Comparison of ENCODE assay signal across 7 cellular contexts in genomic region chr2:181077128-181077709, GRCh38.
A peak's percentile ranks its signal among the peaks of the same experiment; 100 is the strongest.
DNase-seq lines count a peak whose midpoint lies in the region; ATAC-seq, FAIRE-seq and TF ChIP-seq lines count a peak whose summit lies in the region.

No MANE protein-coding gene starts in this region.

- peaks cover 0 to 7% of the 10 kb centered on the region in 2 donors for H3K4me1 ChIP-seq in thoracic aorta (ENCODE audit: control insufficient read depth in 1 of 2, low read depth in 2 of 2)

- H3K36me3 ChIP-seq in thoracic aorta, result no peaks in the 10 kb centered on the region

- in situ Hi-C loops in astrocyte of the spinal cord (cut with HindIII; ENCODE audit: low sequenced_read_pairs), result no loop called here

- no peak overlapping the region for H3K4me3 ChIP-seq in astrocyte of the spinal cord (ENCODE audit: low read depth, low read length)
- no peak overlapping the region for H3K4me3 ChIP-seq in thoracic aorta

- ATAC-seq in GM19025 (IDR thresholded peaks at IDR 0.05; ENCODE audit: low read depth, unreplicated experiment) (peak; percentile 81), HG03103 (IDR thresholded peaks at IDR 0.05; ENCODE audit: low read depth, unreplicated experiment) (peak; percentile 86), thoracic aorta (ENCODE audit: insufficient number of reproducible peaks, low FRiP score, low read depth) (no peak)

- no peaks in the 10 kb centered on the region for H3K27me3 ChIP-seq in thoracic aorta (replicated peaks; ENCODE audit: insufficient read depth)

- peak; percentile 10 for DNase-seq in DMS79 (lab: John Stamatoyannopoulos, UW)
- DNase-seq in NCI-H2227 treated with DMSO at 0.1 percent for 48 hours (lab: John Stamatoyannopoulos, UW), result peak; percentile 84
- peak; percentile 61 for DNase-seq in astrocyte of the spinal cord (ENCODE audit: low read depth, low spot score)
- no peak for DNase-seq in thoracic aorta (ENCODE audit: low spot score)

- peak; percentile 97 for FAIRE-seq in islet of Langerhans (lab: Jason Lieb, UNC)

- H3K9me3 ChIP-seq in thoracic aorta, result no peaks in the 10 kb centered on the region

- TF ChIP-seq CTCF in astrocyte of the spinal cord (IDR thresholded peaks at IDR 0.05; ENCODE audit: low read depth, low read length), result peak; percentile 63
- TF ChIP-seq CTCF in thoracic aorta (IDR thresholded peaks at IDR 0.05), result peak; percentile 43

- H3K27ac ChIP-seq in thoracic aorta, result no peak overlapping the region
